In genomic region chr7:3588341-3588740, GRCh38 we compare ENCODE assay signal across 22 cellular contexts.
DNase-seq lines count a peak whose midpoint lies in the region; ATAC-seq, FAIRE-seq and TF ChIP-seq lines count a peak whose summit lies in the region.
"Had no signal": no experiment of that assay in that cellular context is flagged by ENCODE, and none has a peak within 500 bp of the region (broad histone marks: within the 10 kb centered on the region; RNA-seq: fewer than 3 reads in every experiment).

No MANE protein-coding gene starts in this region.

- no peak for ATAC-seq in pancreas
- ATAC-seq: HepG2 had no signal

- no peaks in the 10 kb centered on the region for H3K27me3 ChIP-seq in bronchial epithelial cell (ENCODE audit: control insufficient read depth, insufficient read depth, low read length)
- no peaks in the 10 kb centered on the region for H3K27me3 ChIP-seq in pancreas

- H3K36me3 ChIP-seq in bronchial epithelial cell (ENCODE audit: control insufficient read depth, insufficient read depth, low read length): no peaks in the 10 kb centered on the region
- no peaks in the 10 kb centered on the region for H3K36me3 ChIP-seq in pancreas
- H3K36me3 ChIP-seq: HAP-1 had no signal

- H3K27ac ChIP-seq in pancreas: no peak overlapping the region
- H3K27ac ChIP-seq: 22Rv1, GM23248, PC-9 had no signal

- FAIRE-seq in bronchial epithelial cell (lab: Jason Lieb, UNC) (no peak), pancreas (lab: Jason Lieb, UNC) (no peak)
- FAIRE-seq: GM19239, HepG2 had no signal

- DNase-seq in NCI-H1417 (lab: John Stamatoyannopoulos, UW) (peak in 2 of 3 experiments; percentile 20 to 42), NCI-H1417 treated with DMSO at 0.1 percent for 48 hours (lab: John Stamatoyannopoulos, UW) (no peak), DMS153 (lab: John Stamatoyannopoulos, UW) (peak; percentile 41), NCI-H345 treated with DMSO at 0.1 percent for 48 hours (lab: John Stamatoyannopoulos, UW; ENCODE audit: unreplicated experiment) (peak; percentile 63), bronchial epithelial cell (ENCODE audit: low read depth) (peak; percentile 50), GM20000 (ENCODE audit: low spot score) (no peak), NCI-H1694 treated with DMSO at 0.1 percent for 48 hours (lab: John Stamatoyannopoulos, UW) (no peak), pancreas (no peak)
- DNase-seq: GF-D8, GM23248, KBM-7, NCI-H1436 treated with DMSO at 0.1 percent for 48 hours, NCI-H2107, NCI-H446, NCI-H82, PC-9, SW 1271, T-helper 2 cell had no signal

- peaks cover 0 to 6% (median 4%) of the 10 kb centered on the region in 3 donors for H3K4me1 ChIP-seq in pancreas
- H3K4me1 ChIP-seq: HAP-1 had no signal

- no peak for TF ChIP-seq CTCF in bronchial epithelial cell (IDR thresholded peaks at IDR 0.05; ENCODE audit: insufficient read depth, low read length, severe bottlenecking)
- TF ChIP-seq CTCF in GM20000 (IDR thresholded peaks at IDR 0.05; ENCODE audit: extremely low read depth, missing control alignments): no peak
- TF ChIP-seq CTCF in pancreas (IDR thresholded peaks at IDR 0.05): no peak

- no peaks in the 10 kb centered on the region for H3K9me3 ChIP-seq in pancreas
- H3K9me3 ChIP-seq: HAP-1 had no signal

- WGBS in pancreas, 2 donors: 46% methylated on average over 3 of the region's 3 CpGs

- H3K4me3 ChIP-seq in bronchial epithelial cell (ENCODE audit: low read depth, low read length): no peak overlapping the region
- H3K4me3 ChIP-seq in pancreas: no peak overlapping the region
- H3K4me3 ChIP-seq: GM23248, HAP-1, PC-9 had no signal

- intact Hi-C loops in pancreas (cut with DNase I): no loop called here

Comparison
In these comparisons a context has a peak if more than half of its experiments do, and no peak if none do; other contexts are left out.
1. DNase-seq: peak in NCI-H1417 (2 of 3), DMS153 (single experiment), NCI-H345 treated with DMSO at 0.1 percent for 48 hours (single experiment) and bronchial epithelial cell (single experiment); none in NCI-H1417 treated with DMSO at 0.1 percent for 48 hours (single experiment), GM20000 (single experiment), NCI-H1694 treated with DMSO at 0.1 percent for 48 hours (single experiment) and pancreas (0 of 6).